Comparison of ENCODE assay signal across 19 cellular contexts in genomic region chr20:34990231-34990630, GRCh38. TPM values are rescaled to one million over a fixed set of nuclear protein-coding genes. Genes with fewer than 3 reads are reported as not detected.
DNase-seq lines count a peak whose midpoint lies in the region; FAIRE-seq and TF ChIP-seq lines count a peak whose summit lies in the region.
"Had no signal": no experiment of that assay in that cellular context is flagged by ENCODE, and none has a peak within 500 bp of the region (broad histone marks: within the 10 kb centered on the region; RNA-seq: fewer than 3 reads in every experiment).

No MANE protein-coding gene starts in this region.

- H3K4me3 ChIP-seq in H7 (ENCODE audit: insufficient read depth, low read depth, low read length) = no peak overlapping the region
- no peak overlapping the region for H3K4me3 ChIP-seq in kidney (ENCODE audit: low read length in 2 of 2)
- H3K4me3 ChIP-seq in skeletal muscle tissue (ENCODE audit: low read length in 3 of 3) = no peak overlapping the region
- H3K4me3 ChIP-seq in effector memory CD4-positive, alpha-beta T cell (ENCODE audit: insufficient read depth, low read depth, low read length, poor library complexity, severe bottlenecking) = no peak overlapping the region
- H3K4me3 ChIP-seq: A549, HAP-1 had no signal

- no peak overlapping the region for H3K4me3 Mint-ChIP-seq in activated T-cell treated with anti-CD3 and anti-CD28 coated beads, Interleukin-2, amount 50 U/mL, for 24 hours
- H3K4me3 Mint-ChIP-seq: CD4-positive, alpha-beta T cell had no signal

- no peaks in the 10 kb centered on the region for H3K9me3 Mint-ChIP-seq in activated T-cell treated with anti-CD3 and anti-CD28 coated beads, Interleukin-2, amount 50 U/mL, for 24 hours
- H3K9me3 Mint-ChIP-seq: CD4-positive, alpha-beta T cell had no signal

- no peak overlapping the region for H3K9ac ChIP-seq in kidney (ENCODE audit: low read length in 2 of 2)
- no peak overlapping the region for H3K9ac ChIP-seq in skeletal muscle tissue (ENCODE audit: low read depth in 1 of 3, low read length in 3 of 3)

- H3K27ac ChIP-seq in kidney (ENCODE audit: low read depth in 2 of 2, low read length in 2 of 2) = no peak overlapping the region
- peak overlapping the region; percentile 30 for H3K27ac ChIP-seq in skeletal muscle tissue (ENCODE audit: low read depth, low read length)
- no peak overlapping the region for H3K27ac ChIP-seq in effector memory CD4-positive, alpha-beta T cell (ENCODE audit: insufficient read depth, low read length, poor library complexity, severe bottlenecking)
- H3K27ac ChIP-seq: 22Rv1, A549, C4-2B had no signal

- intact Hi-C loops in kidney (cut with DNase I) = no loop called here

- H3K4me1 Mint-ChIP-seq in activated T-cell treated with anti-CD3 and anti-CD28 coated beads, Interleukin-2, amount 50 U/mL, for 24 hours (ENCODE audit: low read depth) = no peaks in the 10 kb centered on the region

- no peak for DNase-seq in activated T-cell treated with anti-CD3 and anti-CD28 coated beads, Interleukin-2, amount 50 U/mL, for 24 hours
- no peak for DNase-seq in activated T-cell treated with anti-CD3 and anti-CD28 coated beads, Interleukin-2, amount 50 U/mL, for 1 hour
- DNase-seq in H7 (peak; percentile 50), kidney (peak; percentile 37), OCI-M1 (lab: John Stamatoyannopoulos, UW) (no peak)
- no peak for DNase-seq in effector memory CD4-positive, alpha-beta T cell
- DNase-seq: AML-193; Caco-2; CD4-positive, alpha-beta T cell had no signal

- no peaks in the 10 kb centered on the region for H3K27me3 Mint-ChIP-seq in activated T-cell treated with anti-CD3 and anti-CD28 coated beads, Interleukin-2, amount 50 U/mL, for 24 hours
- H3K27me3 Mint-ChIP-seq: CD4-positive, alpha-beta T cell had no signal

- H3K9me3 ChIP-seq in kidney (ENCODE audit: control insufficient read depth in 1 of 2, low read length in 2 of 2) (no peaks in the 10 kb centered on the region), skeletal muscle tissue (ENCODE audit: control insufficient read depth in 3 of 3, low read length in 3 of 3) (no peaks in the 10 kb centered on the region)
- H3K9me3 ChIP-seq in effector memory CD4-positive, alpha-beta T cell (ENCODE audit: control insufficient read depth, low read length) = no peaks in the 10 kb centered on the region
- H3K9me3 ChIP-seq: A549, Caco-2, HAP-1 had no signal

- TF ChIP-seq CTCF in kidney (IDR thresholded peaks at IDR 0.05; ENCODE audit: borderline replicate concordance, extremely low read depth, insufficient read depth) = no peak

- H3K4me1 ChIP-seq in kidney (ENCODE audit: control insufficient read depth in 1 of 2, insufficient read depth in 1 of 2, low read depth in 1 of 2, low read length in 2 of 2) = peaks cover 0 to 8% of the 10 kb centered on the region in 2 donors
- peaks cover 8 to 65% (median 63%) of the 10 kb centered on the region in 3 donors for H3K4me1 ChIP-seq in skeletal muscle tissue (ENCODE audit: control insufficient read depth in 3 of 3, insufficient read depth in 3 of 3, low read length in 3 of 3)
- no peaks in the 10 kb centered on the region for H3K4me1 ChIP-seq in effector memory CD4-positive, alpha-beta T cell (ENCODE audit: control insufficient read depth, insufficient read depth, low read length, poor library complexity, severe bottlenecking)
- H3K4me1 ChIP-seq: A549, Caco-2, HAP-1 had no signal

- H3K36me3 ChIP-seq in H7 (replicated peaks; ENCODE audit: control insufficient read depth, insufficient read depth, low read length) (no peaks in the 10 kb centered on the region), kidney (ENCODE audit: control insufficient read depth in 1 of 2, insufficient read depth in 2 of 2, low read length in 2 of 2) (peaks cover 5 to 7% of the 10 kb centered on the region in 2 donors), skeletal muscle tissue (ENCODE audit: control insufficient read depth in 3 of 3, insufficient read depth in 3 of 3, low read length in 3 of 3) (peaks cover 34 to 85% (median 54%) of the 10 kb centered on the region in 3 donors)
- H3K36me3 ChIP-seq in effector memory CD4-positive, alpha-beta T cell (ENCODE audit: control insufficient read depth, insufficient read depth, low read length) = peaks cover 7% of the 10 kb centered on the region
- H3K36me3 ChIP-seq: HAP-1 had no signal

- H3K27me3 ChIP-seq in H7 (ENCODE audit: control insufficient read depth, insufficient read depth, low read length) (0 out of 2 replicates have a peak, but pooled peaks cover 1% of the 10 kb centered on the region), skeletal muscle tissue (ENCODE audit: control insufficient read depth in 3 of 3, insufficient read depth in 3 of 3, low read length in 3 of 3) (peaks cover 0 to 2% (median 0%) of the 10 kb centered on the region in 3 donors)
- H3K27me3 ChIP-seq in effector memory CD4-positive, alpha-beta T cell (replicated peaks; ENCODE audit: control insufficient read depth, insufficient read depth, low read length, poor library complexity, severe bottlenecking) = no peaks in the 10 kb centered on the region

- no peak for FAIRE-seq in kidney (lab: Jason Lieb, UNC)
- FAIRE-seq: A549, D721Med, G401.6, GM12891, GM19239, H1 had no signal

- H3K27ac Mint-ChIP-seq in activated T-cell treated with anti-CD3 and anti-CD28 coated beads, Interleukin-2, amount 50 U/mL, for 24 hours = peak overlapping the region; percentile 59
- H3K27ac Mint-ChIP-seq: CD4-positive, alpha-beta T cell had no signal

- peaks cover 13% of the 10 kb centered on the region for H3K36me3 Mint-ChIP-seq in activated T-cell treated with anti-CD3 and anti-CD28 coated beads, Interleukin-2, amount 50 U/mL, for 24 hours (ENCODE audit: low read depth)

RNA-seq across cellular contexts. Expression of gene MYH7B, which starts 34.6 kb away (rescaled TPM):
- 0.10 and 0.18 TPM in 2 replicates for total RNA-seq in H7 (2014; rRNA removed; shearing (Covaris generic))
- total RNA-seq in kidney (0.76 TPM), skeletal muscle tissue (19.3 TPM)
- polyA plus RNA-seq in kidney (ENCODE audit: insufficient read depth, low read depth, low replicate concordance) = 3.7 TPM

RNA-seq across cellular contexts. Expression of gene GSS, which starts 34.6 kb away (rescaled TPM):
- total RNA-seq in H7 (2014; rRNA removed; shearing (Covaris generic)) = 72.2 and 75.2 TPM in 2 replicates
- 54.9 TPM for total RNA-seq in kidney
- 71.5 TPM for polyA plus RNA-seq in kidney (ENCODE audit: insufficient read depth, low read depth, low replicate concordance)
- total RNA-seq in skeletal muscle tissue = 18.3 TPM

Comparison
In these comparisons a context has a peak if more than half of its experiments do, and no peak if none do; other contexts are left out.
1. DNase-seq: peak in H7 (single experiment) and kidney (single experiment); none in activated T-cell treated with anti-CD3 and anti-CD28 coated beads, Interleukin-2, amount 50 U/mL, for 24 hours (single experiment), activated T-cell treated with anti-CD3 and anti-CD28 coated beads, Interleukin-2, amount 50 U/mL, for 1 hour (single experiment), effector memory CD4-positive, alpha-beta T cell (0 of 3) and OCI-M1 (single experiment).
2. RNA of gene MYH7B, which starts 34.6 kb away (total RNA-seq): 19.3 TPM in skeletal muscle tissue (single experiment); 0.76 TPM in kidney (single experiment) and 0.10 to 0.18 TPM in H7; every median in the first group is over 10 times any median in the second.